Comparison of ENCODE assay signal across 25 cellular contexts in genomic region chr12:53402871-53403270, GRCh38. TPM values are rescaled to one million over a fixed set of nuclear protein-coding genes. Genes with fewer than 3 reads are reported as not detected.
"Had no signal": no experiment of that assay in that cellular context is flagged by ENCODE, and none has a peak within 500 bp of the region (broad histone marks: within the 10 kb centered on the region; RNA-seq: fewer than 3 reads in every experiment).

No MANE protein-coding gene starts in this region.

- H3K27ac ChIP-seq: brain microvascular endothelial cell, esophagus muscularis mucosa, gastroesophageal sphincter, parathyroid adenoma had no signal

- H3K4me3 ChIP-seq: dorsolateral prefrontal cortex, esophagus muscularis mucosa, gastroesophageal sphincter, smooth muscle cell, tibial nerve had no signal

- H3K4me1 ChIP-seq: parathyroid adenoma had no signal

- H3K4me3 Mint-ChIP-seq: activated CD4-positive, alpha-beta memory T cell treated with anti-CD3 and anti-CD28 coated beads for 36 hours; activated naive CD4-positive, alpha-beta T cell treated with anti-CD3 and anti-CD28 coated beads for 36 hours; activated T-cell treated with anti-CD3 and anti-CD28 coated beads, Interleukin-2, amount 50 U/mL, for 72 hours; central memory CD8-positive, alpha-beta T cell; stimulated activated naive CD8-positive, alpha-beta T cell treated with anti-CD3 and anti-CD28 coated beads, Interleukin-15, Interleukin-2, amounts not matched to agents 100 ng/mL and 50 ng/mL, for 24 hours; T-helper 17 cell had no signal

- ATAC-seq: activated T-cell treated with anti-CD3 and anti-CD28 coated beads, Interleukin-2, amount 50 U/mL, for 72 hours; gastroesophageal sphincter; sciatic nerve; T-helper 17 cell had no signal

- H3K36me3 ChIP-seq: brain microvascular endothelial cell had no signal

- H3K9me3 Mint-ChIP-seq: activated CD4-positive, alpha-beta memory T cell treated with anti-CD3 and anti-CD28 coated beads for 36 hours; activated naive CD4-positive, alpha-beta T cell treated with anti-CD3 and anti-CD28 coated beads for 36 hours; activated T-cell treated with anti-CD3 and anti-CD28 coated beads, Interleukin-2, amount 50 U/mL, for 72 hours; central memory CD8-positive, alpha-beta T cell; stimulated activated naive CD8-positive, alpha-beta T cell treated with anti-CD3 and anti-CD28 coated beads, Interleukin-15, Interleukin-2, amounts not matched to agents 100 ng/mL and 50 ng/mL, for 24 hours had no signal

- H3K9me3 ChIP-seq: esophagus muscularis mucosa, gastroesophageal sphincter, tibial nerve had no signal

- DNase-seq: activated CD4-positive, alpha-beta memory T cell treated with anti-CD3 and anti-CD28 coated beads for 36 hours; activated CD4-positive, alpha-beta T cell treated with anti-CD3 and anti-CD28 coated beads for 4 hours; activated CD4-positive, CD25-positive, alpha-beta regulatory T cell; activated effector memory CD4-positive, alpha-beta T cell treated with Interleukin-2 at 50 U/mL for 16 hours; activated naive CD4-positive, alpha-beta T cell treated with anti-CD3 and anti-CD28 coated beads for 36 hours; activated T-cell treated with anti-CD3 and anti-CD28 coated beads, Interleukin-2, amount 50 U/mL, for 72 hours; brain microvascular endothelial cell; dorsolateral prefrontal cortex; hypothalamus; nucleus accumbens; stimulated activated CD4-positive, alpha-beta T cell treated with anti-CD3 and anti-CD28 coated beads, Interleukin-4, amount 100 ng/mL, for 24 hours; SW 1271; T-helper 17 cell had no signal

- H3K27ac Mint-ChIP-seq: activated CD4-positive, alpha-beta memory T cell treated with anti-CD3 and anti-CD28 coated beads for 36 hours; activated naive CD4-positive, alpha-beta T cell treated with anti-CD3 and anti-CD28 coated beads for 36 hours; stimulated activated naive CD8-positive, alpha-beta T cell treated with anti-CD3 and anti-CD28 coated beads, Interleukin-15, Interleukin-2, amounts not matched to agents 100 ng/mL and 50 ng/mL, for 24 hours; T-helper 17 cell had no signal

- H3K27me3 Mint-ChIP-seq: activated CD4-positive, alpha-beta memory T cell treated with anti-CD3 and anti-CD28 coated beads for 36 hours; central memory CD8-positive, alpha-beta T cell; stimulated activated naive CD8-positive, alpha-beta T cell treated with anti-CD3 and anti-CD28 coated beads, Interleukin-15, Interleukin-2, amounts not matched to agents 100 ng/mL and 50 ng/mL, for 24 hours; T-helper 17 cell had no signal

- H3K27me3 ChIP-seq: brain microvascular endothelial cell, dorsolateral prefrontal cortex, esophagus muscularis mucosa, gastroesophageal sphincter, tibial nerve had no signal

RNA-seq across cellular contexts. Expression of gene AMHR2, which starts 20.8 kb away (rescaled TPM):
- total RNA-seq: activated CD4-positive, alpha-beta memory T cell treated with anti-CD3 and anti-CD28 coated beads for 36 hours; activated naive CD4-positive, alpha-beta T cell treated with anti-CD3 and anti-CD28 coated beads for 36 hours; activated T-cell treated with anti-CD3 and anti-CD28 coated beads, Interleukin-2, amount 50 U/mL, for 72 hours; aorta; myocyte; sciatic nerve; smooth muscle cell; T-helper 17 cell; tibial nerve; urinary bladder had no signal
- polyA plus RNA-seq: neural cell had no signal
